In genomic region chr14:106822905-106823304, GRCh38 we compare ENCODE assay signal across 28 cellular contexts.
"Had no signal": no experiment of that assay in that cellular context is flagged by ENCODE, and none has a peak within 500 bp of the region (broad histone marks: within the 10 kb centered on the region; RNA-seq: fewer than 3 reads in every experiment).

No MANE protein-coding gene starts in this region.

- FAIRE-seq: K562 had no signal

- H3K9me3 ChIP-seq: ascending aorta, breast epithelium had no signal

- H3K27ac ChIP-seq: ascending aorta, breast epithelium, WERI-Rb-1 had no signal

- H3K27me3 ChIP-seq: ascending aorta, breast epithelium had no signal

- H3K4me1 ChIP-seq: ascending aorta, breast epithelium had no signal

- DNase-seq: activated CD4-positive, alpha-beta T cell treated with anti-CD3 and anti-CD28 coated beads for 1 hour; activated CD4-positive, alpha-beta T cell treated with anti-CD3 and anti-CD28 coated beads, Interleukin-2, amount 10 ng/mL, durations not matched to agents 24 days and 14 days; activated CD4-positive, alpha-beta T cell treated with anti-CD3 and anti-CD28 coated beads, Interleukin-2, amount 50 U/mL, for 4 hours; activated CD4-positive, CD25-positive, alpha-beta regulatory T cell; activated CD8-positive, alpha-beta T cell treated with anti-CD3 and anti-CD28 coated beads for 36 hours; activated gamma-delta T cell; activated naive CD4-positive, alpha-beta T cell treated with Interleukin-2 at 50 U/mL for 16 hours; activated naive CD8-positive, alpha-beta T cell treated with anti-CD3 and anti-CD28 coated beads, Interleukin-2, amount 10 ng/mL, durations not matched to agents 7 days and 5 days; activated T-cell treated with anti-CD3 and anti-CD28 coated beads, Interleukin-2, amount 50 U/mL, for 1 hour; amygdala; NCI-H1092 treated with DMSO at 0.1 percent for 48 hours; NCI-H1417; NCI-H187 treated with DMSO at 0.1 percent for 48 hours; NCI-H2081; NCI-H226; NCI-H446 treated with DMSO at 0.1 percent for 48 hours; NCI-H524; NCI-H69; NCI-H82; SIG-M5; SW 1271; T1000; WERI-Rb-1 had no signal

- ATAC-seq: activated CD8-positive, alpha-beta T cell treated with anti-CD3 and anti-CD28 coated beads for 36 hours; K562; Panc1; SK-N-SH treated with all-trans-retinoic acid at 6 μM for 48 hours had no signal

- H3K36me3 ChIP-seq: ascending aorta, breast epithelium, WERI-Rb-1 had no signal

- H3K4me3 ChIP-seq: ascending aorta, breast epithelium, K562 had no signal
